Comparison of ENCODE assay signal across 8 cellular contexts in genomic region chr6:154683756-154684523, GRCh38. TPM values are rescaled to one million over a fixed set of nuclear protein-coding genes. Genes with fewer than 3 reads are reported as not detected.
DNase-seq lines count a peak whose midpoint lies in the region; FAIRE-seq and TF ChIP-seq lines count a peak whose summit lies in the region.

No MANE protein-coding gene starts in this region.

- DNase-seq in GM18507 (ENCODE audit: extremely low spot score, insufficient read length, low read depth) (peak; percentile 40), GM23248 (peak; percentile 70), choroid plexus epithelial cell (ENCODE audit: low read depth) (peak; percentile 57), sigmoid colon (no peak), NCI-H2227 (lab: John Stamatoyannopoulos, UW; ENCODE audit: unreplicated experiment) (no peak)
- DNase-seq in activated CD4-positive, alpha-beta T cell treated with anti-CD3 and anti-CD28 coated beads for 1 hour = no peak
- no peak for DNase-seq in effector memory CD4-positive, alpha-beta T cell

- peaks cover 11% of the 10 kb centered on the region for H3K4me1 ChIP-seq in GM23248 (ENCODE audit: insufficient read depth)
- H3K4me1 ChIP-seq in Loucy (ENCODE audit: insufficient read depth, low read length, poor library complexity, severe bottlenecking) = peaks cover 4% of the 10 kb centered on the region
- no peaks in the 10 kb centered on the region for H3K4me1 ChIP-seq in sigmoid colon
- no peaks in the 10 kb centered on the region for H3K4me1 ChIP-seq in effector memory CD4-positive, alpha-beta T cell (ENCODE audit: control insufficient read depth, insufficient read depth, low read length, poor library complexity, severe bottlenecking)

- TF ChIP-seq CTCF in Loucy (conservative IDR thresholded peaks at IDR 0.05; ENCODE audit: low read length) (no peak), choroid plexus epithelial cell (conservative IDR thresholded peaks at IDR 0.05; ENCODE audit: low read depth, low read length) (no peak), sigmoid colon (IDR thresholded peaks at IDR 0.05) (no peak)

- intact Hi-C loops in sigmoid colon (cut with DNase I) = no loop called here

- H3K27me3 ChIP-seq in GM23248 (replicated peaks; ENCODE audit: insufficient read depth) (no peaks in the 10 kb centered on the region), Loucy (ENCODE audit: insufficient read depth, low read length, poor library complexity, severe bottlenecking) (no peaks in the 10 kb centered on the region), sigmoid colon (no peaks in the 10 kb centered on the region)
- no peaks in the 10 kb centered on the region for H3K27me3 ChIP-seq in effector memory CD4-positive, alpha-beta T cell (replicated peaks; ENCODE audit: control insufficient read depth, insufficient read depth, low read length, poor library complexity, severe bottlenecking)

- in situ Hi-C loops in GM23248 (cut with MboI) = no loop called here

- H3K4me3 ChIP-seq in GM23248 (peak overlapping the region; percentile 17; the same call in 1 of the 2 replicates), Loucy (ENCODE audit: low read length, poor library complexity, severe bottlenecking) (no peak overlapping the region), choroid plexus epithelial cell (ENCODE audit: low read depth, low read length) (no peak overlapping the region), sigmoid colon (no peak overlapping the region)
- no peak overlapping the region for H3K4me3 ChIP-seq in effector memory CD4-positive, alpha-beta T cell (ENCODE audit: insufficient read depth, low read depth, low read length, poor library complexity, severe bottlenecking)

- whole genome bisulfite sequencing in GM23248 (ENCODE audit: low coverage in 1 of 2, low lambda C conversion rate in 2 of 2, missing lambda C conversion rate in 2 of 2), 2 experiments = 31% methylated on average over 4 of the region's 4 CpGs
- 5 to 17% methylated on average over 4 of the region's 4 CpGs for WGBS in sigmoid colon, 2 donors

- H3K9ac ChIP-seq in GM23248 (no peak overlapping the region), Loucy (ENCODE audit: low read depth, low read length, poor library complexity, severe bottlenecking) (no peak overlapping the region)

- H3K36me3 ChIP-seq in GM23248 (ENCODE audit: low read depth) (no peaks in the 10 kb centered on the region), Loucy (ENCODE audit: insufficient read depth, low read length) (no peaks in the 10 kb centered on the region), sigmoid colon (no peaks in the 10 kb centered on the region)
- H3K36me3 ChIP-seq in effector memory CD4-positive, alpha-beta T cell (ENCODE audit: control insufficient read depth, insufficient read depth, low read length) = no peaks in the 10 kb centered on the region

- H2AFZ ChIP-seq in GM23248 (peak overlapping the region; percentile 68), Loucy (ENCODE audit: low read length) (no peak overlapping the region)

- TF ChIP-seq EP300 in sigmoid colon (IDR thresholded peaks at IDR 0.05) = no peak

- no peak for TF ChIP-seq POLR2A in sigmoid colon (IDR thresholded peaks at IDR 0.05)

- H3K9me3 ChIP-seq in GM23248 (ENCODE audit: low read depth) = no peaks in the 10 kb centered on the region
- H3K9me3 ChIP-seq in Loucy (ENCODE audit: insufficient read depth, low read depth, low read length) = no peaks in the 10 kb centered on the region
- H3K9me3 ChIP-seq in sigmoid colon = no peaks in the 10 kb centered on the region
- no peaks in the 10 kb centered on the region for H3K9me3 ChIP-seq in effector memory CD4-positive, alpha-beta T cell (ENCODE audit: control insufficient read depth, low read length)

- no peaks in the 10 kb centered on the region for H3K9me2 ChIP-seq in GM23248 (ENCODE audit: insufficient read depth)
- H3K9me2 ChIP-seq in Loucy (replicated peaks; ENCODE audit: low read depth, low read length) = no peaks in the 10 kb centered on the region

- H3K79me2 ChIP-seq in GM23248 (ENCODE audit: insufficient read depth) (no peaks in the 10 kb centered on the region), Loucy (ENCODE audit: insufficient read depth, low read length) (no peaks in the 10 kb centered on the region)

- FAIRE-seq in GM18507 (lab: Jason Lieb, UNC) = peak; percentile 92

- H3F3A ChIP-seq in GM23248 (ENCODE audit: insufficient read depth) = no peaks in the 10 kb centered on the region
- H3F3A ChIP-seq in Loucy (ENCODE audit: low read depth) = no peaks in the 10 kb centered on the region

- peak overlapping the region; percentile 30 for H3K4me2 ChIP-seq in GM23248 (ENCODE audit: unreplicated experiment)
- H3K4me2 ChIP-seq in Loucy (ENCODE audit: low read depth, low read length, poor library complexity, severe bottlenecking) = peak overlapping the region; percentile 19

- H4K20me1 ChIP-seq in GM23248 (ENCODE audit: insufficient read depth) = no peaks in the 10 kb centered on the region
- no peaks in the 10 kb centered on the region for H4K20me1 ChIP-seq in Loucy (ENCODE audit: insufficient read depth, low read length, poor library complexity, severe bottlenecking)

- no peak overlapping the region for H3K27ac ChIP-seq in GM23248
- H3K27ac ChIP-seq in sigmoid colon = no peak overlapping the region
- H3K27ac ChIP-seq in effector memory CD4-positive, alpha-beta T cell (ENCODE audit: insufficient read depth, low read length, poor library complexity, severe bottlenecking) = no peak overlapping the region

RNA-seq across cellular contexts. Expression of gene SCAF8, which starts 49.3 kb away (rescaled TPM):
- total RNA-seq in GM23248 (2014; rRNA removed; shearing (Covaris generic)) = 22.3 and 39.2 TPM in 2 replicates
- polyA plus RNA-seq in GM23248 (2016; fragmentation: Nextera tagmentation; extraction: Ambion mirVana) = 10.3 and 11.7 TPM in 2 replicates
- total RNA-seq in sigmoid colon = 10 to 100 TPM; 37.1 to 46.3 (median 40.8) TPM
- polyA plus RNA-seq in sigmoid colon = 10 to 100 TPM in 2 of 3 donors, 1 to 10 TPM in 1; 9.0 to 13.3 (median 10.8) TPM

Comparison
In these comparisons a context has a peak if more than half of its experiments do, and no peak if none do; other contexts are left out.
1. DNase-seq: peak in GM18507 (single experiment), GM23248 (single experiment) and choroid plexus epithelial cell (single experiment); none in sigmoid colon (single experiment), NCI-H2227 (single experiment), activated CD4-positive, alpha-beta T cell treated with anti-CD3 and anti-CD28 coated beads for 1 hour (single experiment) and effector memory CD4-positive, alpha-beta T cell (0 of 3).